Comparison of ENCODE assay signal across 22 cellular contexts in genomic region chr5:3099954-3100353, GRCh38.
DNase-seq lines count a peak whose midpoint lies in the region; ATAC-seq, FAIRE-seq and TF ChIP-seq lines count a peak whose summit lies in the region.
"Had no signal": no experiment of that assay in that cellular context is flagged by ENCODE, and none has a peak within 500 bp of the region (broad histone marks: within the 10 kb centered on the region; RNA-seq: fewer than 3 reads in every experiment).

No MANE protein-coding gene starts in this region.

- H3K36me3 ChIP-seq in DND-41 (ENCODE audit: insufficient read depth, low read length), result no peaks in the 10 kb centered on the region
- H3K36me3 ChIP-seq in HUES48 (ENCODE audit: control insufficient read depth, insufficient read depth, low read length), result no peaks in the 10 kb centered on the region
- 0 out of 8 replicates have a peak, but pooled peaks cover 0 to 2% (median 0%) of the 10 kb centered on the region in 4 experiments for H3K36me3 ChIP-seq in H1 (ENCODE audit: control insufficient read depth in 2 of 4, insufficient read depth in 4 of 4, low read length in 3 of 4)
- H3K36me3 ChIP-seq in neuronal stem cell (replicated peaks in 1 of 2; ENCODE audit: control insufficient read depth in 2 of 2, insufficient read depth in 2 of 2, low read length in 2 of 2), result no peaks in the 10 kb centered on the region
- H3K36me3 ChIP-seq: BE2C had no signal

- H3K23ac ChIP-seq in H1 (ENCODE audit: insufficient read length), result no peak overlapping the region
- H3K23ac ChIP-seq in neuronal stem cell (ENCODE audit: low read depth, low read length, poor library complexity), result no peak overlapping the region

- peak overlapping the region; percentile 100; the same call in 1 of the 2 replicates for H2BK5ac ChIP-seq in H1 (ENCODE audit: low read depth, low read length)
- H2BK5ac ChIP-seq in neuronal stem cell (ENCODE audit: low read length), result no peak overlapping the region

- no peak overlapping the region; a peak in 1 of 4 replicates for H3K4me3 ChIP-seq in DND-41 (ENCODE audit: low read depth in 1 of 2, low read length in 2 of 2)
- no peak overlapping the region for H3K4me3 ChIP-seq in HUES48 (ENCODE audit: low read depth, low read length)
- H3K4me3 ChIP-seq in H1 (ENCODE audit: extremely low read depth in 1 of 4, insufficient read depth in 2 of 4, low read depth in 3 of 4, low read length in 4 of 4), result no peak overlapping the region
- H3K4me3 ChIP-seq in neuronal stem cell (ENCODE audit: low read length in 2 of 2), result no peak overlapping the region
- H3K4me3 ChIP-seq: GM12878, GM23338 had no signal

- H4K20me1 ChIP-seq in DND-41 (ENCODE audit: insufficient read depth, low read length) (no peaks in the 10 kb centered on the region), H1 (replicated peaks in 1 of 2; ENCODE audit: control insufficient read depth in 1 of 2, insufficient read depth in 2 of 2, low read length in 2 of 2) (no peaks in the 10 kb centered on the region)

- TF ChIP-seq CTCF in DND-41 (IDR thresholded peaks at IDR 0.05; ENCODE audit: borderline replicate concordance, extremely low read depth, low read length, poor library complexity, severe bottlenecking) (no peak), H1 (IDR thresholded peaks at IDR 0.05; ENCODE audit: control extremely low read depth in 1 of 3, insufficient read depth in 1 of 3, low read depth in 1 of 3, low read length in 3 of 3) (no peak), WTC11 (IDR thresholded peaks at IDR 0.05) (no peak)

- H3K23me2 ChIP-seq in H1 (ENCODE audit: low read depth, low read length), result no peaks in the 10 kb centered on the region

- CTCF ChIA-PET in H1 (lab: Charles Lee; ENCODE audit: partially characterized antibody), result interaction anchor here (1.7 kb wide), 1 partner anchor 16 kb away, joined by 3 read pairs; no protein-coding TSS in a partner anchor
- CTCF ChIA-PET in WTC11 (lab: Charles Lee), result no interaction called here

- peak overlapping the region; percentile 99 for H2BK12ac ChIP-seq in H1 (ENCODE audit: low read depth, low read length)
- no peak overlapping the region for H2BK12ac ChIP-seq in neuronal stem cell (ENCODE audit: low read length)

- H3K4me2 ChIP-seq in DND-41 (ENCODE audit: insufficient read depth, low read length) (peak overlapping the region; percentile 47), H1 (ENCODE audit: insufficient read depth in 1 of 2, low read depth in 2 of 2, low read length in 2 of 2) (peak overlapping the region in 1 of 2 experiments; percentile 42; a peak in 1 of 4 replicates), neuronal stem cell (ENCODE audit: insufficient read depth, low read length, poor library complexity, severe bottlenecking) (no peak overlapping the region)

- H3K56ac ChIP-seq in H1 (replicated peaks; ENCODE audit: insufficient read length, low read depth, low read length), result no peak overlapping the region

- no peak overlapping the region for H2AFZ ChIP-seq in DND-41 (ENCODE audit: low read depth, low read length)
- H2AFZ ChIP-seq in H1 (ENCODE audit: low read length), result no peak overlapping the region
- H2AFZ ChIP-seq in neuronal stem cell (ENCODE audit: low read length), result no peak overlapping the region
- H2AFZ ChIP-seq: GM23338 had no signal

- no peak for ATAC-seq in DND-41 (ENCODE audit: insufficient read depth, low read depth)
- no peak for ATAC-seq in WTC11
- ATAC-seq: GM12878, HepG2 had no signal

- no peak overlapping the region for H4K8ac ChIP-seq in H1 (ENCODE audit: extremely low read depth, insufficient read depth, low read length)
- no peak overlapping the region for H4K8ac ChIP-seq in neuronal stem cell (ENCODE audit: low read depth, low read length)

- no peak for DNase-seq in DND-41
- DNase-seq in H1 (ENCODE audit: low read depth in 1 of 2, low spot score in 2 of 2), result no peak
- no peak for DNase-seq in neuronal stem cell (ENCODE audit: low spot score)
- DNase-seq in caudate nucleus (lab: John Stamatoyannopoulos, UW), result no peak
- DNase-seq in DMS79 treated with DMSO at 0.1 percent for 48 hours (lab: John Stamatoyannopoulos, UW), result no peak
- DNase-seq in WTC11 (ENCODE audit: low spot score), result no peak
- DNase-seq: ACHN; BE2C; CD4-positive, alpha-beta memory T cell; DMS153; DMS79; EL; Karpas-422; KBM-7 had no signal

- H3K27ac Mint-ChIP-seq in WTC11, result no peak overlapping the region
- H3K27ac Mint-ChIP-seq: CD4-positive, alpha-beta memory T cell; IgD-negative memory B cell had no signal

- H3K9ac ChIP-seq in DND-41 (ENCODE audit: low read depth, low read length) (peak overlapping the region; percentile 51; the same call in 1 of the 2 replicates), HUES48 (ENCODE audit: low read depth, low read length) (no peak overlapping the region), H1 (replicated peaks in 1 of 4; ENCODE audit: extremely low read depth in 1 of 4, low read depth in 3 of 4, low read length in 3 of 4) (no peak overlapping the region), neuronal stem cell (ENCODE audit: low read depth, low read length, poor library complexity) (no peak overlapping the region)

- no peaks in the 10 kb centered on the region for H3K79me2 ChIP-seq in DND-41 (ENCODE audit: insufficient read depth, low read length)
- H3K79me2 ChIP-seq in H1 (ENCODE audit: control insufficient read depth in 1 of 2, insufficient read depth in 2 of 2, low read length in 2 of 2), result no peaks in the 10 kb centered on the region

- H2BK20ac ChIP-seq in H1 (ENCODE audit: low read length), result peak overlapping the region; percentile 100

- TF ChIP-seq POLR2A in H1 (IDR thresholded peaks at IDR 0.05; ENCODE audit: control extremely low read depth in 1 of 2, low read depth in 2 of 2, low read length in 2 of 2), result no peak

- H3K4ac ChIP-seq in H1 (replicated peaks; ENCODE audit: insufficient read length, low read depth, low read length) (peak overlapping the region; percentile 86), neuronal stem cell (ENCODE audit: low read length) (no peak overlapping the region)

- H3K27ac ChIP-seq in DND-41 (ENCODE audit: low read length), result peak overlapping the region; percentile 76
- H3K27ac ChIP-seq in HUES48 (ENCODE audit: low read depth, low read length), result peak overlapping the region; percentile 95
- H3K27ac ChIP-seq in H1 (ENCODE audit: low read depth, low read length), result peak overlapping the region; percentile 83; the same call in 1 of the 2 replicates
- no peak overlapping the region for H3K27ac ChIP-seq in neuronal stem cell (replicated peaks; ENCODE audit: low read length)
- H3K27ac ChIP-seq in caudate nucleus (ENCODE audit: low read depth, low read length), result no peak overlapping the region

- no peak for TF ChIP-seq EP300 in H1 (IDR thresholded peaks at IDR 0.05; ENCODE audit: borderline replicate concordance in 1 of 2, low read depth in 2 of 2, low read length in 2 of 2)

- H3K36me3 Mint-ChIP-seq in WTC11, result no peaks in the 10 kb centered on the region
- H3K36me3 Mint-ChIP-seq: CD14-positive monocyte; CD4-positive, alpha-beta memory T cell had no signal

- H3K27me3 Mint-ChIP-seq in WTC11 (ENCODE audit: low read depth), result peaks cover 25% of the 10 kb centered on the region

- peak overlapping the region; percentile 100 for H4K91ac ChIP-seq in H1 (replicated peaks; ENCODE audit: insufficient read length, low read length)
- no peak overlapping the region for H4K91ac ChIP-seq in neuronal stem cell (ENCODE audit: low read depth, low read length, poor library complexity)

- H2BK120ac ChIP-seq in H1 (replicated peaks; ENCODE audit: low read depth, low read length) (peak overlapping the region; percentile 99), neuronal stem cell (ENCODE audit: low read depth, low read length) (no peak overlapping the region)

- H2AK5ac ChIP-seq in H1 (ENCODE audit: low read depth, low read length), result peak overlapping the region; percentile 99
- H2AK5ac ChIP-seq in neuronal stem cell (ENCODE audit: low read depth, low read length), result peak overlapping the region; percentile 65

- H3K4me3 Mint-ChIP-seq in WTC11, result no peak overlapping the region
- H3K4me3 Mint-ChIP-seq: CD14-positive monocyte, IgD-negative memory B cell had no signal

- peak overlapping the region; percentile 22; the same call in 1 of the 2 replicates for H2BK15ac ChIP-seq in H1 (ENCODE audit: low read length)
- no peak overlapping the region for H2BK15ac ChIP-seq in neuronal stem cell (ENCODE audit: low read length)

- H3K4me1 ChIP-seq in DND-41 (ENCODE audit: insufficient read depth, low read length), result peaks cover 30% of the 10 kb centered on the region
- peaks cover 54% of the 10 kb centered on the region for H3K4me1 ChIP-seq in HUES48 (ENCODE audit: control insufficient read depth, insufficient read depth, low read length)
- H3K4me1 ChIP-seq in H1 (replicated peaks in 1 of 4; ENCODE audit: control insufficient read depth in 3 of 4, insufficient read depth in 4 of 4, low read length in 3 of 4), result peaks cover 15 to 51% (median 32%) of the 10 kb centered on the region in 4 experiments
- peaks cover 32 to 34% of the 10 kb centered on the region in 2 donors for H3K4me1 ChIP-seq in neuronal stem cell (ENCODE audit: control insufficient read depth in 2 of 2, insufficient read depth in 1 of 2, low read depth in 1 of 2, low read length in 2 of 2)
- H3K4me1 ChIP-seq: BE2C had no signal

- TF ChIP-seq RAD21 in H1 (IDR thresholded peaks at IDR 0.05 in 1 of 2, conservative IDR thresholded peaks at IDR 0.05 in 1 of 2; ENCODE audit: low read depth in 2 of 2, low read length in 2 of 2), result no peak

- peaks cover 65% of the 10 kb centered on the region for H3K4me1 Mint-ChIP-seq in WTC11
- H3K4me1 Mint-ChIP-seq: CD14-positive monocyte; CD4-positive, alpha-beta memory T cell; IgD-negative memory B cell had no signal

- H3K79me1 ChIP-seq in H1 (ENCODE audit: low read depth, low read length) (no peaks in the 10 kb centered on the region), neuronal stem cell (ENCODE audit: low read depth, low read length) (no peaks in the 10 kb centered on the region)

- peak overlapping the region; percentile 100 for H3K18ac ChIP-seq in H1 (ENCODE audit: extremely low read depth, low read length)
- peak overlapping the region; percentile 58 for H3K18ac ChIP-seq in neuronal stem cell (ENCODE audit: low read length)

- peak overlapping the region; percentile 85 for H4K5ac ChIP-seq in H1 (ENCODE audit: insufficient read length, low read depth, low read length)

- no peak for FAIRE-seq in H1 (lab: Jason Lieb, UNC)
- FAIRE-seq: A204.1, GM12878, GM18507, HepG2 had no signal

- H3K27me3 ChIP-seq in DND-41 (ENCODE audit: insufficient read depth, low read length, poor library complexity) (no peaks in the 10 kb centered on the region), HUES48 (ENCODE audit: control insufficient read depth, insufficient read depth, low read length) (peaks cover 2% of the 10 kb centered on the region; the same call in 1 of the 2 replicates), H1 (replicated peaks in 1 of 4; ENCODE audit: control insufficient read depth in 3 of 4, extremely low read depth in 1 of 4, insufficient read depth in 3 of 4, low read length in 3 of 4) (no peaks in the 10 kb centered on the region; a peak in 2 of 7 replicates), neuronal stem cell (ENCODE audit: control insufficient read depth in 3 of 3, insufficient read depth in 3 of 3, low read depth in 1 of 3, low read length in 3 of 3) (peaks cover 0 to 5% (median 0%) of the 10 kb centered on the region in 3 experiments)
- H3K27me3 ChIP-seq: BE2C had no signal

- POLR2A ChIA-PET in H1 (lab: Charles Lee; ENCODE audit: partially characterized antibody) (interaction anchor here (1.9 kb wide), 1 partner anchor 9 kb away, joined by 5 read pairs; no protein-coding TSS in a partner anchor), WTC11 (lab: Charles Lee) (interaction anchor here (1.1 kb wide), 1 partner anchor 248 kb away, joined by 3 read pairs; no protein-coding TSS in a partner anchor)

- no peak overlapping the region for H3K14ac ChIP-seq in H1 (ENCODE audit: insufficient read length)
- no peak overlapping the region for H3K14ac ChIP-seq in neuronal stem cell (ENCODE audit: low read length)

- no peaks in the 10 kb centered on the region for H3K9me3 Mint-ChIP-seq in WTC11
- H3K9me3 Mint-ChIP-seq: GM23338 had no signal

- H3K9me3 ChIP-seq in DND-41 (ENCODE audit: insufficient read depth, low read length, severe bottlenecking) (no peaks in the 10 kb centered on the region), HUES48 (ENCODE audit: control insufficient read depth, insufficient read depth, low read length) (no peaks in the 10 kb centered on the region), H1 (ENCODE audit: insufficient read depth in 2 of 2, low read depth in 1 of 2, low read length in 1 of 2) (no peaks in the 10 kb centered on the region), neuronal stem cell (replicated peaks in 1 of 2; ENCODE audit: control insufficient read depth in 2 of 2, insufficient read depth in 1 of 2, low read depth in 1 of 2, low read length in 2 of 2) (peaks cover 0 to 2% of the 10 kb centered on the region in 2 donors)
- H3K9me3 ChIP-seq: BE2C had no signal

- 87% methylated on average over 6 of the region's 6 CpGs; no CpG with 5 or more reads in 1 of the 2 experiments for WGBS in H1 (ENCODE audit: extremely low coverage in 1 of 2, insufficient coverage in 1 of 2, insufficient read length in 1 of 2, insufficient replicate concordance in 2 of 2, low coverage in 1 of 2, low lambda C conversion rate in 2 of 2, missing lambda C conversion rate in 1 of 2), 2 experiments
- no CpG with 5 or more reads among the region's 6 CpGs for WGBS in neuronal stem cell (ENCODE audit: extremely low coverage in 2 of 2, insufficient read length in 2 of 2, insufficient replicate concordance in 1 of 2), 2 donors

Comparison
In these comparisons a context has a peak if more than half of its experiments do, and no peak if none do; other contexts are left out.
1. H3K27ac ChIP-seq: peak in DND-41 (single experiment), HUES48 (single experiment) and H1 (single experiment); none in neuronal stem cell (single experiment) and caudate nucleus (single experiment).